Comparison of ENCODE assay signal across 24 cellular contexts in the genomic region with DNA sequence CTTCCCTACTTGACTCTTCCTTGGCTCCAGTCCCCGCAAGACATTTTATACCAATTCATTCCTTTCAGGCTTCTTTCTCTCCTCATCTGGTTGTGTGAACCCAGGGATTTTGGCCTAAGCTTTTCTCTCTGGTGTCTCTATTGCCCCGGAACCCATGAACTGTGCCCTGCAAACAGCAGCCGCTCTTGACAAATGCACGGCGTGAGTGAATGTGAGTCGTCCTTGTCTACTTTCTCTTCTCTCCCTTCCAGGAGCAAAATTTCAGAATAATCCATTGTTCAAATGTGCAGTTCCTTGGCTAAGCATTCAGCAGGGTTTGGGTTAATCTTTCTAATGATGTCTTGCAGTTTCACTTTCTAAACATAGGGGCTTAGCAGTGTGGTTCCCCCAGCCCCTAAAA.
"Had no signal": no experiment of that assay in that cellular context is flagged by ENCODE, and none has a peak within 500 bp of the region (broad histone marks: within the 10 kb centered on the region; RNA-seq: fewer than 3 reads in every experiment).

No MANE protein-coding gene starts in this region.

- H3K27ac Mint-ChIP-seq: activated naive CD4-positive, alpha-beta T cell treated with anti-CD3 and anti-CD28 coated beads, Interleukin-2, amount 50 U/mL, for 72 hours; activated T-cell treated with anti-CD3 and anti-CD28 coated beads, Interleukin-2, amount 50 U/mL, for 72 hours; T-helper 1 cell treated with Interleukin-12 subunit alpha and Interleukin-12 subunit beta and Interleukin-4 antibody, amounts not matched to agents 30 μg/mL and 1 μg/mL, for 36 hours had no signal

- DNase-seq: activated CD4-positive, alpha-beta T cell treated with anti-CD3 and anti-CD28 coated beads for 4 hours; activated CD4-positive, alpha-beta T cell treated with anti-CD3 and anti-CD28 coated beads, Interleukin-2, amount 50 U/mL, for 4 hours; activated naive CD4-positive, alpha-beta T cell; activated T-cell treated with anti-CD3 and anti-CD28 coated beads for 4 hours; activated T-cell treated with anti-CD3 and anti-CD28 coated beads, Interleukin-2, amount 50 U/mL, for 72 hours; central memory CD4-positive, alpha-beta T cell; colonic mucosa; hippocampal formation; left cardiac atrium; left ventricle myocardium superior; right cardiac atrium; stimulated activated CD4-positive, alpha-beta T cell treated with anti-CD3 and anti-CD28 coated beads, Interleukin-2, amount 100 ng/mL, for 48 hours; stimulated activated naive CD4-positive, alpha-beta T cell treated with Interleukin-2 at 50 U/mL for 16 hours; SW 1271; T-helper 9 cell; testis; trophoblast cell; uterus had no signal

- H3K27me3 ChIP-seq: colonic mucosa, testis, uterus had no signal

- H3K4me1 ChIP-seq: breast epithelium, colonic mucosa, uterus had no signal

- H3K4me3 ChIP-seq: breast epithelium, colonic mucosa, esophagus muscularis mucosa, testis, uterus had no signal

- H3K36me3 ChIP-seq: breast epithelium, colonic mucosa, esophagus muscularis mucosa, uterus had no signal

- ATAC-seq: activated naive CD4-positive, alpha-beta T cell treated with anti-CD3 and anti-CD28 coated beads, Interleukin-2, amount 50 U/mL, for 72 hours; activated T-cell treated with anti-CD3 and anti-CD28 coated beads, Interleukin-2, amount 50 U/mL, for 72 hours; left cardiac atrium; left ventricle myocardium superior; right cardiac atrium had no signal

- H3K9me3 Mint-ChIP-seq: activated T-cell treated with anti-CD3 and anti-CD28 coated beads, Interleukin-2, amount 50 U/mL, for 72 hours; neural crest cell; T-helper 1 cell treated with Interleukin-12 subunit alpha and Interleukin-12 subunit beta and Interleukin-4 antibody, amounts not matched to agents 30 μg/mL and 1 μg/mL, for 36 hours had no signal

- H3K27ac ChIP-seq: breast epithelium, colonic mucosa, esophagus muscularis mucosa, testis, uterus, VCaP had no signal

- H3K9me3 ChIP-seq: breast epithelium, colonic mucosa, esophagus muscularis mucosa, testis, uterus had no signal

- H3K4me3 Mint-ChIP-seq: activated T-cell treated with anti-CD3 and anti-CD28 coated beads, Interleukin-2, amount 50 U/mL, for 72 hours; neural crest cell; T-helper 1 cell treated with Interleukin-12 subunit alpha and Interleukin-12 subunit beta and Interleukin-4 antibody, amounts not matched to agents 30 μg/mL and 1 μg/mL, for 36 hours had no signal
